31 cellular contexts compared by ENCODE assay signal in genomic region chr13:113917096-113917495, GRCh38. TPM values are rescaled to one million over a fixed set of nuclear protein-coding genes. Genes with fewer than 3 reads are reported as not detected.
DNase-seq lines count a peak whose midpoint lies in the region; ATAC-seq and TF ChIP-seq lines count a peak whose summit lies in the region.
"Had no signal": no experiment of that assay in that cellular context is flagged by ENCODE, and none has a peak within 500 bp of the region (broad histone marks: within the 10 kb centered on the region; RNA-seq: fewer than 3 reads in every experiment).

No MANE protein-coding gene starts in this region.

- H3K4me1 Mint-ChIP-seq in type B pancreatic cell (ENCODE audit: unreplicated experiment) (no peaks in the 10 kb centered on the region), T-cell (no peaks in the 10 kb centered on the region), Calu3 (ENCODE audit: low read depth, unreplicated experiment) (peaks cover 7% of the 10 kb centered on the region)
- H3K4me1 Mint-ChIP-seq: activated naive CD8-positive, alpha-beta T cell treated with anti-CD3 and anti-CD28 coated beads for 36 hours; GM23338; mesothelial cell of epicardium had no signal

- H3K4me3 Mint-ChIP-seq in type B pancreatic cell (no peak overlapping the region), T-cell (no peak overlapping the region), Calu3 (ENCODE audit: low read depth, unreplicated experiment) (no peak overlapping the region)
- H3K4me3 Mint-ChIP-seq: activated naive CD8-positive, alpha-beta T cell treated with anti-CD3 and anti-CD28 coated beads for 36 hours; CD4-positive, alpha-beta memory T cell; GM23338; HFFc6; mesothelial cell of epicardium; stimulated activated effector memory CD8-positive, alpha-beta T cell treated with anti-CD3 and anti-CD28 coated beads, Interleukin-12 subunit alpha, Interleukin-12 subunit beta, amount 100 ng/mL, for 72 hours had no signal

- no peaks in the 10 kb centered on the region for H3K4me1 ChIP-seq in lung (ENCODE audit: control insufficient read depth in 2 of 2, insufficient read depth in 2 of 2, low read length in 2 of 2)
- no peaks in the 10 kb centered on the region for H3K4me1 ChIP-seq in spleen
- H3K4me1 ChIP-seq: left lung, Peyer's patch, psoas muscle, SJCRH30, testis had no signal

- TF ChIP-seq CTCF in lung (IDR thresholded peaks at IDR 0.05; ENCODE audit: control extremely low read depth, extremely low read depth) (no peak), type B pancreatic cell (conservative IDR thresholded peaks at IDR 0.05) (no peak), spleen (IDR thresholded peaks at IDR 0.05 in 8 of 11, conservative IDR thresholded peaks at IDR 0.05 in 3 of 11) (no peak), Calu3 (IDR thresholded peaks at IDR 0.05; ENCODE audit: unreplicated experiment) (no peak)

- no peak overlapping the region for H3K27ac ChIP-seq in lung (ENCODE audit: low read depth in 1 of 2, low read length in 1 of 2)
- no peak overlapping the region for H3K27ac ChIP-seq in spleen
- H3K27ac ChIP-seq: left lung, Peyer's patch, psoas muscle, SJCRH30, testis, VCaP had no signal

- H3K9me3 Mint-ChIP-seq in type B pancreatic cell (peaks cover 11% of the 10 kb centered on the region), T-cell (peaks cover 3 to 18% (median 8%) of the 10 kb centered on the region in 3 donors), Calu3 (ENCODE audit: low read depth, unreplicated experiment) (peaks cover 4% of the 10 kb centered on the region)

- H3K9me3 ChIP-seq in lung (ENCODE audit: control insufficient read depth in 2 of 2, insufficient read depth in 1 of 2, low read length in 1 of 2) (peaks cover 0 to 10% of the 10 kb centered on the region in 2 donors), spleen (peaks cover 0 to 25% (median 10%) of the 10 kb centered on the region in 8 donors)
- H3K9me3 ChIP-seq: testis had no signal

- no peaks in the 10 kb centered on the region for H3K27me3 ChIP-seq in lung (ENCODE audit: control insufficient read depth, insufficient read depth)
- H3K27me3 ChIP-seq in spleen (replicated peaks in 1 of 7) = peaks cover 0 to 41% (median 3%) of the 10 kb centered on the region in 7 donors
- H3K27me3 ChIP-seq: neutrophil, SJCRH30, testis had no signal

- H3K4me3 ChIP-seq in lung = no peak overlapping the region
- H3K4me3 ChIP-seq in spleen = no peak overlapping the region
- H3K4me3 ChIP-seq: GM23338, left lung, Peyer's patch, psoas muscle, SJCRH30, testis had no signal

- BruUV-seq in Calu3 (replicated peaks; lab: Mats Ljungman, UMichigan) = no TSS peak

- POLR2A ChIA-PET in T-cell (lab: Charles Lee) = no interaction called here

- no peaks in the 10 kb centered on the region for H3K36me3 ChIP-seq in lung (ENCODE audit: control insufficient read depth in 2 of 2, insufficient read depth in 2 of 2, low read length in 2 of 2)
- no peaks in the 10 kb centered on the region for H3K36me3 ChIP-seq in spleen
- H3K36me3 ChIP-seq: left lung, neutrophil, Peyer's patch, SJCRH30 had no signal

- DNase-seq in activated effector memory CD4-positive, alpha-beta T cell treated with anti-CD3 and anti-CD28 coated beads, Interleukin-2, amount 50 U/mL, for 16 hours = peak; percentile 47
- no peak for DNase-seq in activated effector memory CD4-positive, alpha-beta T cell treated with Interleukin-2 at 50 U/mL for 16 hours
- peak; percentile 9 for DNase-seq in activated CD8-positive, alpha-beta memory T cell treated with anti-CD3 and anti-CD28 coated beads, Interleukin-2, amount 50 U/mL, for 4 hours
- DNase-seq in lung (ENCODE audit: low spot score) (peak; percentile 22), type B pancreatic cell (ENCODE audit: extremely low spot score, unreplicated experiment) (peak; percentile 68), T-cell (no peak), spleen (no peak), Calu3 (no peak)
- DNase-seq: activated naive CD8-positive, alpha-beta T cell treated with anti-CD3 and anti-CD28 coated beads for 36 hours; aorta; CD4-positive, alpha-beta memory T cell; DMS 273 treated with DMSO at 0.1 percent for 48 hours; effector CD8-positive, alpha-beta T cell; EL; left lung; NCI-H146; NCI-H345; psoas muscle; SJCRH30; stimulated activated CD4-positive, alpha-beta T cell treated with anti-CD3 and anti-CD28 coated beads, Interleukin-15, amount 100 ng/mL, for 24 hours; stimulated activated CD4-positive, alpha-beta T cell treated with anti-CD3 and anti-CD28 coated beads, Interleukin-4, amount 100 ng/mL, for 4 hours; T1000; testis had no signal

- TF ChIP-seq POLR2A in spleen (IDR thresholded peaks at IDR 0.05) = no peak

- CTCF ChIA-PET in T-cell (lab: Charles Lee) = no interaction called here
- CTCF ChIA-PET in Calu3 (lab: Charles Lee) = no interaction called here

- intact Hi-C loops in spleen (cut with DNase I; ENCODE audit: low total_unique reads) (no loop called here), Calu3 (cut with micrococcal nuclease; ENCODE audit: unreplicated experiment) (no loop called here)

- no peak overlapping the region for H3K27ac Mint-ChIP-seq in type B pancreatic cell
- no peak overlapping the region for H3K27ac Mint-ChIP-seq in T-cell
- H3K27ac Mint-ChIP-seq in Calu3 (ENCODE audit: unreplicated experiment) = no peak overlapping the region
- H3K27ac Mint-ChIP-seq: activated naive CD8-positive, alpha-beta T cell treated with anti-CD3 and anti-CD28 coated beads for 36 hours; CD4-positive, alpha-beta memory T cell; GM23338; mesothelial cell of epicardium; stimulated activated effector memory CD8-positive, alpha-beta T cell treated with anti-CD3 and anti-CD28 coated beads, Interleukin-12 subunit alpha, Interleukin-12 subunit beta, amount 100 ng/mL, for 72 hours had no signal

- H3K27me3 Mint-ChIP-seq in type B pancreatic cell (peaks cover 28% of the 10 kb centered on the region), T-cell (peaks cover 35 to 61% of the 10 kb centered on the region in 2 donors), Calu3 (ENCODE audit: unreplicated experiment) (no peaks in the 10 kb centered on the region)

- ATAC-seq in lung (ENCODE audit: insufficient read depth, low FRiP score) (no peak), T-cell (replicated peaks in 1 of 4) (no peak)
- ATAC-seq: GM23338, left lung had no signal

- WGBS in lung, 2 donors = 87 to 94% methylated on average over 14 of the region's 14 CpGs
- WGBS in spleen, 5 donors = 82 to 93% (median 85%) methylated on average over 7 to 14 of the region's 14 CpGs

- H3K36me3 Mint-ChIP-seq in type B pancreatic cell (no peaks in the 10 kb centered on the region), T-cell (peaks cover 6% of the 10 kb centered on the region), Calu3 (ENCODE audit: insufficient read depth, unreplicated experiment) (no peaks in the 10 kb centered on the region)

RNA-seq across cellular contexts. Expression of gene GAS6, which starts 53.2 kb away (rescaled TPM):
- total RNA-seq in lung (10 to 100 TPM; 68.5 to 83.8 TPM), type B pancreatic cell (ENCODE audit: low replicate concordance) (42.9 and 102 TPM in 2 replicates), T-cell (10 to 100 TPM in 1 of 5 donors, 1 to 10 TPM in 4; 1.1 to 10.2 (median 4.7) TPM), spleen (10 to 100 TPM; 22.0 to 54.5 (median 39.3) TPM), Calu3 (2022) (0.42 and 0.83 TPM in 2 replicates)
- polyA plus RNA-seq in lung (100 to 1,000 TPM in 1 of 2 donors, 10 to 100 TPM in 1; 61.8 to 107 TPM), spleen (10 to 100 TPM; 16.7 to 33.5 (median 18.4) TPM)

RNA-seq across cellular contexts. Expression of gene C13orf46, which starts 56.8 kb away (rescaled TPM):
- total RNA-seq in lung (10 to 100 TPM in 1 of 2 donors, 1 to 10 TPM in 1; 1.1 to 11.3 TPM), type B pancreatic cell (ENCODE audit: low replicate concordance) (0.29 TPM in 1 of 2 replicates, not detected in the other), T-cell (10 to 100 TPM; 18.4 to 33.9 (median 25.3) TPM), spleen (1 to 10 TPM in 5 of 7 donors, under 1 TPM in 2; 0.83 to 4.2 (median 2.6) TPM), Calu3 (2022) (0.29 and 0.33 TPM in 2 replicates)
- polyA plus RNA-seq in lung (10 to 100 TPM in 1 of 2 donors, 1 to 10 TPM in 1; 2.7 to 10.1 TPM), spleen (under 1 TPM; 0.09 to 0.70 (median 0.13) TPM)
- total RNA-seq: epithelial cell of proximal tubule had no signal

Comparison
In these comparisons a context has a peak if more than half of its experiments do, and no peak if none do; other contexts are left out.
1. DNase-seq: peak in activated effector memory CD4-positive, alpha-beta T cell treated with anti-CD3 and anti-CD28 coated beads, Interleukin-2, amount 50 U/mL, for 16 hours (single experiment), activated CD8-positive, alpha-beta memory T cell treated with anti-CD3 and anti-CD28 coated beads, Interleukin-2, amount 50 U/mL, for 4 hours (single experiment), lung (single experiment) and type B pancreatic cell (single experiment); none in activated effector memory CD4-positive, alpha-beta T cell treated with Interleukin-2 at 50 U/mL for 16 hours (single experiment), T-cell (0 of 34), spleen (single experiment) and Calu3 (single experiment).